ENCODE assay signal across 12 cellular contexts in the genomic region with DNA sequence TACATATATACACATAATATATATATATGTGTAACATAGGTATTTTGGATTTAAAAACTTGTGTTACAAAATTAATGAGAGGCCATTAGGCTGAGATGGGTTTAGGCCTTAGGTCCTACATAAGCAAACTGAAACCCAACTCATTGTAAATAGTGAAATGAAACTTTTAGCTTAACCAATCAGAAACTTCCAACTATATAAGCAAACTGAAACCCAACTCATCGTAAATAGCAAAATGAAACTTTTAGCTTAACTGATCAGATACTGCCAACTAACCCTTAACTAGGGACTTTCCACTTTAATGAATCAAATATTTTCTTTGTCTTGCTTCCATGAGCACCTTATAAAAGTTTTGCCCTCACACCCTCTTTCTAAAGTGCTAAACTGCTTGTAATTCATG. TPM values are rescaled to one million over a fixed set of nuclear protein-coding genes. Genes with fewer than 3 reads are reported as not detected.
DNase-seq lines count a peak whose midpoint lies in the region; ATAC-seq and TF ChIP-seq lines count a peak whose summit lies in the region.
"Had no signal": no experiment of that assay in that cellular context is flagged by ENCODE, and none has a peak within 500 bp of the region (broad histone marks: within the 10 kb centered on the region; RNA-seq: fewer than 3 reads in every experiment).

No MANE protein-coding gene starts in this region.

- CTCF ChIA-PET in CD4-positive, alpha-beta memory T cell (lab: Charles Lee; ENCODE audit: partially characterized antibody) = interaction anchor here (1.1 to 1.4 kb wide), 2 partner anchors 14 to 63 kb away, joined by 3 to 5 read pairs; no protein-coding TSS in a partner anchor
- CTCF ChIA-PET in OCI-LY7 (lab: Charles Lee; ENCODE audit: unreplicated experiment) = no interaction called here

- no peaks in the 10 kb centered on the region for H3K36me3 ChIP-seq in CD4-positive, alpha-beta memory T cell (ENCODE audit: insufficient read depth, low read length)
- H3K36me3 ChIP-seq in OCI-LY7 (ENCODE audit: insufficient read depth, low read length) (no peaks in the 10 kb centered on the region), MG63 (no peaks in the 10 kb centered on the region), brain microvascular endothelial cell (replicated peaks) (no peaks in the 10 kb centered on the region)
- H3K36me3 ChIP-seq: adrenal gland, suprapubic skin had no signal

- no peak for TF ChIP-seq CTCF in OCI-LY7 (conservative IDR thresholded peaks at IDR 0.05; ENCODE audit: low read length)
- no peak for TF ChIP-seq CTCF in brain microvascular endothelial cell (IDR thresholded peaks at IDR 0.05; ENCODE audit: low read depth, low read length, missing control alignments)

- H3K9me2 ChIP-seq in OCI-LY7 (ENCODE audit: insufficient read depth, low read length) = no peaks in the 10 kb centered on the region

- peaks cover 0 to 2% of the 10 kb centered on the region in 2 donors for H3K36me3 Mint-ChIP-seq in CD4-positive, alpha-beta memory T cell

- POLR2A ChIA-PET in CD4-positive, alpha-beta memory T cell (lab: Charles Lee; ENCODE audit: partially characterized antibody) = no interaction called here
- POLR2A ChIA-PET in OCI-LY7 (lab: Charles Lee) = interaction anchor here (0.5 to 1.9 kb wide), 5 partner anchors 8 to 81 kb away, joined by 4 to 7 read pairs (median 5); a partner anchor contains a TSS

- no peaks in the 10 kb centered on the region for H3K79me2 ChIP-seq in OCI-LY7 (ENCODE audit: insufficient read depth, low read depth, low read length)

- DNase-seq in CD4-positive, alpha-beta memory T cell = peak in 4 of 5 donors; percentile 21 to 41 (median 27)
- peak; percentile 44 for DNase-seq in OCI-LY7 (ENCODE audit: low spot score)
- no peak for DNase-seq in NCI-H1436 (lab: John Stamatoyannopoulos, UW)
- no peak for DNase-seq in MG63
- no peak for DNase-seq in brain microvascular endothelial cell
- no peak for DNase-seq in stimulated activated naive CD4-positive, alpha-beta T cell treated with Interleukin-2 at 50 U/mL for 16 hours (lab: John Stamatoyannopoulos, UW)
- DNase-seq: adrenal gland, COR-L47 had no signal

- peak overlapping the region; percentile 49; the same call in 1 of the 2 replicates for H2AFZ ChIP-seq in OCI-LY7 (ENCODE audit: low read length)

- peak overlapping the region; percentile 41 for H3K4me2 ChIP-seq in OCI-LY7 (ENCODE audit: low read length)

- peak overlapping the region in 5 of 7 donors; percentile 43 to 85 (median 65) for H3K27ac Mint-ChIP-seq in CD4-positive, alpha-beta memory T cell

- H3K27ac ChIP-seq in CD4-positive, alpha-beta memory T cell (ENCODE audit: low read depth, low read length) = no peak overlapping the region
- H3K27ac ChIP-seq in OCI-LY7 (ENCODE audit: low read depth, low read length, poor library complexity, severe bottlenecking) (no peak overlapping the region), brain microvascular endothelial cell (no peak overlapping the region)
- H3K27ac ChIP-seq: adrenal gland, suprapubic skin had no signal

- no TSS peak for BruUV-seq in OCI-LY7 (replicated peaks; lab: Mats Ljungman, UMichigan)

- in situ Hi-C loops in brain microvascular endothelial cell (cut with HindIII; ENCODE audit: low pct_ligation_motif_present, low sequenced_read_pairs) = no loop called here

- H4K20me1 ChIP-seq in OCI-LY7 (ENCODE audit: insufficient read depth, low read length) = no peaks in the 10 kb centered on the region

- intact Hi-C loops in CD4-positive, alpha-beta memory T cell (cut with micrococcal nuclease) = no loop called here
- intact Hi-C loops in OCI-LY7 (cut with micrococcal nuclease; ENCODE audit: unreplicated experiment) = no loop called here

- H3K9me3 ChIP-seq in CD4-positive, alpha-beta memory T cell (ENCODE audit: control insufficient read depth in 1 of 2, low read length in 2 of 2) = no peaks in the 10 kb centered on the region
- H3K9me3 ChIP-seq in OCI-LY7 (ENCODE audit: low read length) = peaks cover 9% of the 10 kb centered on the region; the same call in 1 of the 2 replicates
- H3K9me3 ChIP-seq in MG63 = no peaks in the 10 kb centered on the region
- H3K9me3 ChIP-seq: adrenal gland, suprapubic skin had no signal

- ATAC-seq in GM19351 (IDR thresholded peaks at IDR 0.05; ENCODE audit: unreplicated experiment) (peak; percentile 100), HG02970 (IDR thresholded peaks at IDR 0.05; ENCODE audit: low FRiP score, unreplicated experiment) (peak; percentile 97)
- ATAC-seq: HepG2 had no signal

- no peaks in the 10 kb centered on the region for H3K27me3 Mint-ChIP-seq in CD4-positive, alpha-beta memory T cell

- H3K4me3 ChIP-seq in CD4-positive, alpha-beta memory T cell (ENCODE audit: low read length in 2 of 2) = no peak overlapping the region
- H3K4me3 ChIP-seq in OCI-LY7 (ENCODE audit: low read depth, low read length, poor library complexity, severe bottlenecking) = no peak overlapping the region
- no peak overlapping the region for H3K4me3 ChIP-seq in MG63
- H3K4me3 ChIP-seq in brain microvascular endothelial cell (ENCODE audit: low read depth, low read length) = no peak overlapping the region
- H3K4me3 ChIP-seq: adrenal gland, suprapubic skin had no signal

- H3K4me1 ChIP-seq in CD4-positive, alpha-beta memory T cell (ENCODE audit: insufficient read depth, low read length) = peaks cover 4% of the 10 kb centered on the region
- peaks cover 9% of the 10 kb centered on the region for H3K4me1 ChIP-seq in OCI-LY7 (ENCODE audit: insufficient read depth, low read length, poor library complexity, severe bottlenecking)
- H3K4me1 ChIP-seq: adrenal gland, suprapubic skin had no signal

- H3K27me3 ChIP-seq in CD4-positive, alpha-beta memory T cell (ENCODE audit: insufficient read depth, low read length) = no peaks in the 10 kb centered on the region
- H3K27me3 ChIP-seq in MG63 (no peaks in the 10 kb centered on the region), brain microvascular endothelial cell (replicated peaks) (no peaks in the 10 kb centered on the region)
- H3K27me3 ChIP-seq: adrenal gland, suprapubic skin had no signal

- H3K9me3 Mint-ChIP-seq in CD4-positive, alpha-beta memory T cell = peaks cover 4 to 37% (median 15%) of the 10 kb centered on the region in 8 donors

- H3K4me3 Mint-ChIP-seq in CD4-positive, alpha-beta memory T cell = peak overlapping the region in 6 of 8 donors; percentile 27 to 72 (median 36)

- peaks cover 4 to 16% (median 6%) of the 10 kb centered on the region in 4 donors for H3K4me1 Mint-ChIP-seq in CD4-positive, alpha-beta memory T cell

RNA-seq across cellular contexts. Expression of a gene that starts 17.3 kb away (rescaled TPM):
- total RNA-seq in CD4-positive, alpha-beta memory T cell = 10 to 100 TPM; 36.9 to 41.3 TPM
- polyA plus RNA-seq in CD4-positive, alpha-beta memory T cell = 10 to 100 TPM; 20.4 to 49.4 TPM
- total RNA-seq in OCI-LY7 (2014; rRNA removed; shearing (Covaris generic)) = 6.6 and 10.8 TPM in 2 replicates
- total RNA-seq in OCI-LY7 (2022) = 4.6 and 5.4 TPM in 2 replicates
- 3.8 and 28.8 TPM in 2 replicates for total RNA-seq in MG63 (2014; rRNA removed; shearing (Covaris generic); ENCODE audit: low replicate concordance)
- total RNA-seq: HepG2 had no signal
- polyA plus RNA-seq: HepG2 had no signal

RNA-seq across cellular contexts. Expression of a gene that starts 47.7 kb away (rescaled TPM):
- 10 to 100 TPM; 55.1 to 56.6 TPM for total RNA-seq in CD4-positive, alpha-beta memory T cell
- polyA plus RNA-seq in CD4-positive, alpha-beta memory T cell = 10 to 100 TPM; 13.3 to 23.8 TPM
- total RNA-seq in OCI-LY7 (2014; rRNA removed; shearing (Covaris generic)) = 6.1 and 6.3 TPM in 2 replicates
- 7.6 and 8.7 TPM in 2 replicates for total RNA-seq in OCI-LY7 (2022)
- total RNA-seq in MG63 (2014; rRNA removed; shearing (Covaris generic); ENCODE audit: low replicate concordance) = 3.8 and 14.6 TPM in 2 replicates

Comparison
In these comparisons a context has a peak if more than half of its experiments do, and no peak if none do; other contexts are left out.
1. DNase-seq: peak in CD4-positive, alpha-beta memory T cell (4 of 5) and OCI-LY7 (single experiment); none in NCI-H1436 (single experiment), MG63 (single experiment), brain microvascular endothelial cell (single experiment) and stimulated activated naive CD4-positive, alpha-beta T cell treated with Interleukin-2 at 50 U/mL for 16 hours (single experiment).